27 cellular contexts compared by ENCODE assay signal in genomic region chr6:80001337-80001736, GRCh38.
"Had no signal": no experiment of that assay in that cellular context is flagged by ENCODE, and none has a peak within 500 bp of the region (broad histone marks: within the 10 kb centered on the region; RNA-seq: fewer than 3 reads in every experiment).

No MANE protein-coding gene starts in this region.

- H3K4me3 Mint-ChIP-seq: dendritic cell treated with granulocyte-macrophage colony-stimulating factor and Interleukin-4, amounts not matched to agents 40 ng/mL and 50 ng/mL, for 4 days; effector memory CD8-positive, alpha-beta T cell; endodermal cell; mesothelial cell of epicardium had no signal

- H3K27ac ChIP-seq: colonic mucosa, epithelial cell of prostate, esophagus squamous epithelium, gastrocnemius medialis, heart right ventricle, left lung, lower lobe of right lung had no signal

- H3K27ac Mint-ChIP-seq: dendritic cell treated with granulocyte-macrophage colony-stimulating factor and Interleukin-4, amounts not matched to agents 40 ng/mL and 50 ng/mL, for 4 days; effector memory CD8-positive, alpha-beta T cell; endodermal cell; mesothelial cell of epicardium had no signal

- DNase-seq: colonic mucosa; cortex of kidney; effector CD8-positive, alpha-beta T cell; effector memory CD8-positive, alpha-beta T cell; endodermal cell; erythroblast; esophagus squamous epithelium; foreskin fibroblast; foreskin melanocyte; gastrocnemius medialis; glutamatergic neuron; head of caudate nucleus; heart right ventricle; hippocampal formation; left cardiac atrium; left lung; left ventricle myocardium superior; lower lobe of right lung; mesenchymal stem cell; mucosa of descending colon had no signal

- H3K4me3 ChIP-seq: colonic mucosa, esophagus squamous epithelium, gastrocnemius medialis, heart right ventricle, left lung, lower lobe of right lung, mucosa of descending colon had no signal

- ATAC-seq: effector memory CD8-positive, alpha-beta T cell; esophagus mucosa; gastrocnemius medialis; heart right ventricle; left cardiac atrium; left lung; left ventricle myocardium superior; lower lobe of right lung; mucosa of descending colon had no signal

- H3K36me3 ChIP-seq: colonic mucosa, esophagus squamous epithelium, gastrocnemius medialis, heart right ventricle, left lung, lower lobe of right lung had no signal

- H3K9me3 Mint-ChIP-seq: dendritic cell treated with granulocyte-macrophage colony-stimulating factor and Interleukin-4, amounts not matched to agents 40 ng/mL and 50 ng/mL, for 4 days; effector memory CD8-positive, alpha-beta T cell; endodermal cell had no signal

- H3K4me1 ChIP-seq: colonic mucosa had no signal

- FAIRE-seq: endometrium, islet of Langerhans, keratinocyte had no signal

- H3K27me3 ChIP-seq: colonic mucosa, esophagus squamous epithelium, gastrocnemius medialis, heart right ventricle had no signal

- H3K9me3 ChIP-seq: colonic mucosa, esophagus squamous epithelium, gastrocnemius medialis, heart right ventricle, left lung, lower lobe of right lung, mucosa of descending colon had no signal

- H3K36me3 Mint-ChIP-seq: mesothelial cell of epicardium had no signal
